In the genomic region with DNA sequence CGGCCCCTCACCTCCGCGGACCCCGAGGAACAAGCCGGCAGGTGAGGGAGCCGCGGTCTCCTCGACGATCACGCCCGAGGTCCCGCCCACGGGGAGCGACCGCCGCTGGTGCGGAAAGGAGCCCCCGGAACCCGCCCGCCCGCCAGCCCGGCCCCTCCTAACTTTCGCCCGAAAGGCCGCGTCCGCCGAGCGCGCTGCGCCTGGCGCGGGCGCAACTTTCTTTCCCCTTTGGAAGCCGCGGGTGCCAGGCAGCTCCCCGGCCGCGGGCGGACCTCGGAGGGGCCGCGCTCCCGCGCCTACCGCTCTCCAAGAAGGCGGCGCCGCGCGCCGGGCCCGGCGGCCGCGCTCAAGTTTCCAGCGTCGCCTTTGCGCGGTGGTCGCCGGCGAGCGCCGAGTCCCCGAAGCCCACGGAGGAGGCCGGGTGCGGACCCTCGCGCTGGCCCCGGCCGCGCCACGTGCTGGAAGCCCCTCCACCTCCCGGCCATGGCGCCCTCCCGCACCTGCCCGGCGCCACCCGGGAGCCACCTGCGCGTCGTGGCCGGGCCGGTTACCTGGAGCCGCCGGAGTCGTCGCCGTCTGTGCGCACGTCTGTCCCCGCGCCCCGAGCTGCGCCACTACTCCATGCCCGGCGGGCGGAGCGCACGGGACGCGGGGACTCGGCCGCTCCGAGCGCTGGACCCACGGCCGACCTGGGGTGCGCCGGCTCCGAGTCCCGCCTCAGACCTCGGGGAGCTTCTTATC, we compare ENCODE assay signal across 8 cellular contexts. TPM values are rescaled to one million over a fixed set of nuclear protein-coding genes. Genes with fewer than 3 reads are reported as not detected.
DNase-seq lines count a peak whose midpoint lies in the region; ATAC-seq and TF ChIP-seq lines count a peak whose summit lies in the region.

A gene with protein sequence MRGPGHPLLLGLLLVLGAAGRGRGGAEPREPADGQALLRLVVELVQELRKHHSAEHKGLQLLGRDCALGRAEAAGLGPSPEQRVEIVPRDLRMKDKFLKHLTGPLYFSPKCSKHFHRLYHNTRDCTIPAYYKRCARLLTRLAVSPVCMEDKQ (minus strand): TSS at position 90 of the 741 bp plus-strand sequence. CDS start 256 bp downstream, outside the sequence.

- CTCF ChIA-PET in IMR-90 (lab: Yijun Ruan, JAX), result no interaction called here

- POLR2A ChIA-PET in IMR-90 (lab: Charles Lee; ENCODE audit: unreplicated experiment), result no interaction called here
- POLR2A ChIA-PET in naive thymus-derived CD8-positive, alpha-beta T cell (lab: Charles Lee), result interaction anchor here (0.6 kb wide), 1 partner anchor 113 kb away, joined by 3 read pairs; no protein-coding TSS in a partner anchor

- 0 out of 2 replicates have a peak, but pooled peaks have one; percentile 3 for ATAC-seq in IMR-90 (ENCODE audit: low read depth)
- peak; percentile 29 for ATAC-seq in effector memory CD8-positive, alpha-beta T cell (replicated peaks)
- ATAC-seq in naive thymus-derived CD8-positive, alpha-beta T cell, result peak; percentile 38 to 50
- ATAC-seq in HG03196 (IDR thresholded peaks at IDR 0.05; ENCODE audit: unreplicated experiment), result no peak
- no peak for ATAC-seq in GM18505 (IDR thresholded peaks at IDR 0.05; ENCODE audit: unreplicated experiment)
- ATAC-seq in GM21447 (IDR thresholded peaks at IDR 0.05; ENCODE audit: unreplicated experiment), result no peak

- H2BK20ac ChIP-seq in IMR-90 (ENCODE audit: low read depth, low read length), result no peak within 1 kb of the TSS

- H3K4me3 ChIP-seq in BLaER1 (peak within 1 kb of the TSS; percentile 67), IMR-90 (ENCODE audit: insufficient read depth, low read depth, low read length) (peak within 1 kb of the TSS; percentile 6; the same call in 1 of the 2 replicates)

- H4K8ac ChIP-seq in IMR-90 (ENCODE audit: low read depth in 2 of 2, low read length in 2 of 2), result no peak within 1 kb of the TSS

- WGBS in IMR-90 (ENCODE audit: extremely low coverage in 2 of 2, insufficient read length in 1 of 2), 2 experiments, result 3% methylated on average over 26 of the region's 115 CpGs; no CpG with 5 or more reads in 1 of the 2 experiments

- H3K27me3 Mint-ChIP-seq in effector memory CD8-positive, alpha-beta T cell, result peaks cover 22 to 45% of the 10 kb centered on the region in 2 donors
- H3K27me3 Mint-ChIP-seq in naive thymus-derived CD8-positive, alpha-beta T cell, result peaks cover 7 to 28% (median 9%) of the 10 kb centered on the region in 5 donors

- H3K4me2 ChIP-seq in BLaER1 (peak within 1 kb of the TSS; percentile 92), IMR-90 (ENCODE audit: low read depth, low read length) (peak within 1 kb of the TSS; percentile 88; the same call in 1 of the 2 replicates)

- no peak within 1 kb of the TSS for H2BK120ac ChIP-seq in IMR-90 (ENCODE audit: low read depth, low read length)

- H4K5ac ChIP-seq in IMR-90 (ENCODE audit: low read depth, low read length), result no peak within 1 kb of the TSS

- intact Hi-C loops in IMR-90 (cut with micrococcal nuclease), result no loop called here

- H2BK15ac ChIP-seq in IMR-90 (ENCODE audit: low read depth, low read length), result no peak within 1 kb of the TSS

- no peak within 1 kb of the TSS for H3K23ac ChIP-seq in IMR-90 (ENCODE audit: low read depth, low read length)

- TF ChIP-seq CTCF in IMR-90 (conservative IDR thresholded peaks at IDR 0.05; ENCODE audit: low read depth, low read length), result no peak

- H3K36me3 ChIP-seq in BLaER1 (peaks cover 18% of the 10 kb centered on the region; the same call in 1 of the 2 replicates), IMR-90 (ENCODE audit: control insufficient read depth, insufficient read depth, low read length) (no peaks in the 10 kb centered on the region)

- DNase-seq in IMR-90 (no peak), NCI-H2029 (lab: John Stamatoyannopoulos, UW) (no peak)
- DNase-seq in effector memory CD8-positive, alpha-beta T cell, result no peak
- DNase-seq in naive thymus-derived CD8-positive, alpha-beta T cell, result peak in 1 of 10 donors; percentile 24

- H2AK9ac ChIP-seq in IMR-90 (replicated peaks; ENCODE audit: low read depth, low read length, poor library complexity), result no peak within 1 kb of the TSS

- no TSS peak for BruUV-seq in IMR-90 (replicated peaks; lab: Mats Ljungman, UMichigan)

- H3K27ac Mint-ChIP-seq in effector memory CD8-positive, alpha-beta T cell, result no peak within 1 kb of the TSS
- H3K27ac Mint-ChIP-seq in naive thymus-derived CD8-positive, alpha-beta T cell, result no peak within 1 kb of the TSS

- no peak for TF ChIP-seq RAD21 in IMR-90 (IDR thresholded peaks at IDR 0.05; ENCODE audit: low read length)

- no peak within 1 kb of the TSS for H2AFZ ChIP-seq in IMR-90 (replicated peaks; ENCODE audit: low read length, poor library complexity)

- H3K27ac ChIP-seq in BLaER1, result no peak within 1 kb of the TSS
- H3K27ac ChIP-seq in IMR-90 (ENCODE audit: insufficient read depth, low read length), result no peak within 1 kb of the TSS

- H3K14ac ChIP-seq in IMR-90 (replicated peaks; ENCODE audit: low read depth, low read length), result no peak within 1 kb of the TSS

- no peak within 1 kb of the TSS for H4K91ac ChIP-seq in IMR-90 (ENCODE audit: insufficient read depth, low read depth, low read length)

- H3K56ac ChIP-seq in IMR-90 (ENCODE audit: extremely low read depth, insufficient read depth, low read length), result no peak within 1 kb of the TSS

- H3K9me3 Mint-ChIP-seq in effector memory CD8-positive, alpha-beta T cell, result no peaks in the 10 kb centered on the region
- no peaks in the 10 kb centered on the region for H3K9me3 Mint-ChIP-seq in naive thymus-derived CD8-positive, alpha-beta T cell

- H3K9ac ChIP-seq in BLaER1 (peak within 1 kb of the TSS; percentile 29; the same call in 1 of the 2 replicates), IMR-90 (ENCODE audit: low read depth, low read length) (no peak within 1 kb of the TSS)

- no peaks in the 10 kb centered on the region; the same call in 1 of the 2 replicates for H3K9me3 ChIP-seq in BLaER1
- H3K9me3 ChIP-seq in IMR-90 (ENCODE audit: control insufficient read depth, insufficient read depth, low read length), result no peaks in the 10 kb centered on the region

- H3K9me1 ChIP-seq in IMR-90 (ENCODE audit: insufficient read depth, low read length), result 0 out of 2 replicates have a peak, but pooled peaks cover 9% of the 10 kb centered on the region

- no peaks in the 10 kb centered on the region for H3K79me1 ChIP-seq in IMR-90 (ENCODE audit: low read depth in 1 of 2, low read length in 2 of 2)

- no peak within 1 kb of the TSS for H2AK5ac ChIP-seq in IMR-90 (ENCODE audit: low read depth, low read length)

- no peaks in the 10 kb centered on the region for H3K36me3 Mint-ChIP-seq in effector memory CD8-positive, alpha-beta T cell (ENCODE audit: insufficient read depth)
- peaks cover 0 to 4% (median under 1%) of the 10 kb centered on the region in 3 donors for H3K36me3 Mint-ChIP-seq in naive thymus-derived CD8-positive, alpha-beta T cell

- dilution Hi-C loops in IMR-90 (cut with HindIII; ENCODE audit: low sequenced_read_pairs, unreplicated experiment), result no loop called here

- in situ Hi-C loops in IMR-90 (cut with MboI; ENCODE audit: low sequenced_read_pairs), result no loop called here

- no peak within 1 kb of the TSS for H2BK5ac ChIP-seq in IMR-90 (ENCODE audit: low read depth, low read length, poor library complexity, severe bottlenecking)

- H3K4me3 Mint-ChIP-seq in effector memory CD8-positive, alpha-beta T cell, result peak within 1 kb of the TSS; percentile 68 to 73
- peak within 1 kb of the TSS; percentile 43 to 80 (median 63) for H3K4me3 Mint-ChIP-seq in naive thymus-derived CD8-positive, alpha-beta T cell

- no peak within 1 kb of the TSS for H3K18ac ChIP-seq in IMR-90 (ENCODE audit: low read depth, low read length)

- TF ChIP-seq POLR2A in IMR-90 (IDR thresholded peaks at IDR 0.05; ENCODE audit: low read depth, low read length) (no peak), GM18505 (IDR thresholded peaks at IDR 0.05; ENCODE audit: borderline replicate concordance, extremely low read depth, insufficient read depth, insufficient read length) (no peak)

- H3K27me3 ChIP-seq in BLaER1 (peaks cover 78% of the 10 kb centered on the region), IMR-90 (ENCODE audit: control insufficient read depth, insufficient read depth, low read length) (peaks cover 24% of the 10 kb centered on the region)

- H3K4me1 Mint-ChIP-seq in effector memory CD8-positive, alpha-beta T cell (ENCODE audit: low read depth in 2 of 2), result peaks cover 3 to 15% of the 10 kb centered on the region in 2 donors
- H3K4me1 Mint-ChIP-seq in naive thymus-derived CD8-positive, alpha-beta T cell, result peaks cover 2 to 16% (median 9%) of the 10 kb centered on the region in 4 donors

- peaks cover 59% of the 10 kb centered on the region for H4K20me1 ChIP-seq in BLaER1
- no peaks in the 10 kb centered on the region for H4K20me1 ChIP-seq in IMR-90 (ENCODE audit: insufficient read depth, low read length)

- no peak within 1 kb of the TSS for H3K4ac ChIP-seq in IMR-90 (ENCODE audit: low read depth, low read length)

- H3K4me1 ChIP-seq in BLaER1, result peaks cover 25% of the 10 kb centered on the region
- peaks cover 11% of the 10 kb centered on the region for H3K4me1 ChIP-seq in IMR-90 (ENCODE audit: control insufficient read depth, insufficient read depth, low read length)

TF ChIP-seq in IMR-90, 13 proteins besides CTCF, POLR2A, EP300 and RAD21:
- TF ChIP-seq CHD1 (IDR thresholded peaks at IDR 0.05; ENCODE audit: low read depth, low read length), result no peak
TF ChIP-seq in IMR-90: peak in this region for 0.

RNA-seq across cellular contexts. Expression of the gene that starts here (rescaled TPM):
- not detected in 2 replicates for total RNA-seq in IMR-90 (2012; rRNA removed)
- not detected in 2 replicates for polyA plus RNA-seq in IMR-90 (2012; rRNA removed)
- polyA plus RNA-seq in IMR-90 (2012; cell fraction: cytosol; rRNA removed), result 0.51 TPM in 1 of 2 replicates, not detected in the other
- 0.21 TPM in 1 of 2 replicates, not detected in the other for polyA plus RNA-seq in IMR-90 (2012; cell fraction: nucleus; rRNA removed; ENCODE audit: low replicate concordance)
- total RNA-seq in naive thymus-derived CD8-positive, alpha-beta T cell, result not detected
- polyA plus RNA-seq in naive thymus-derived CD8-positive, alpha-beta T cell, result under 1 TPM in 2 of 3 donors, not detected in 1; 0.24 to 0.54 TPM

Comparison
In these comparisons a context has a peak if more than half of its experiments do, and no peak if none do; other contexts are left out.
1. Peak in ATAC-seq, H3K4me3 ChIP-seq and H3K4me2 ChIP-seq in IMR-90; RNA of the gene not detected or under 1 TPM.
2. Peak in ATAC-seq in naive thymus-derived CD8-positive, alpha-beta T cell; RNA of the gene not detected or under 1 TPM.